In the genomic region with DNA sequence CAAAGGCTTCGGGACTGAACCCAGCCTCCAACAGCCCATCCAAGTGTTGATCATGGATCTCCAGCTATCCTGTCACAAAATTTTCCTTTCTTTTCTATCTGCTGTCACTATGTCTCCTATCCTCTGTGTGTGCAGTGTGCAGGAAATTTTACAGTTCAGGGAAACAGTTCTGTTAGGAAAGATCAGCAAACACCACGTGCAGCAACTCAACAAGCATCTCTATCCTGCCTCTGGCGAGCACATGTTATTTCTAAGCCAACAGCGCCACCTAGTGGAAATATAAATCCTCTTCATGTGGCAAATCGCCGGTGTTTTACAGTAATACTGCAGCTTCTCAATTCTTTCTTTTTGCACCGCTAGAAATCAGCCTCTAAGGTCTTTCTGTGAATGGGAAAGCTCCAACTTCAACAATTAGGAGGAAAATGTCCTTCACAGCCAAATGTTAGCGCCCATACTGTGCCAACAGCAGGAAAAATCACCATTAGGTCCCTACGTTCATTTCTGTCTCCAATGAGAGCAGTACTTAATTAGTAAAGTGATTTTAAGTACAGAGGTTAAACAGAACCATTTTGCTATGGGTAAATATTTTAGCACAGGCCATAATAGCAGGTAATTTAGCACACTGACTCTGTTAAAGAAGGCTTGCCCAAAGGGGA, we compare ENCODE assay signal across 8 cellular contexts. TPM values are rescaled to one million over a fixed set of nuclear protein-coding genes. Genes with fewer than 3 reads are reported as not detected.
DNase-seq lines count a peak whose midpoint lies in the region; ATAC-seq and TF ChIP-seq lines count a peak whose summit lies in the region.

No MANE protein-coding gene starts in this region.

- peak; percentile 65 to 81 (median 79) for TF ChIP-seq CTCF in breast epithelium (IDR thresholded peaks at IDR 0.05)

- H3K4me3 ChIP-seq in breast epithelium: no peak overlapping the region

- intact Hi-C loops in breast epithelium (cut with DNase I; ENCODE audit: low total_unique reads): loop anchor here (2.0 kb wide), 1 partner anchor 74 kb away; no protein-coding TSS in a partner anchor

- no peak overlapping the region for H3K27ac ChIP-seq in breast epithelium

- no peak for TF ChIP-seq POLR2A in breast epithelium (IDR thresholded peaks at IDR 0.05)

- no peaks in the 10 kb centered on the region for H3K27me3 ChIP-seq in breast epithelium

- peak; percentile 50 for DNase-seq in activated gamma-delta T cell treated with Interleukin-2 at 50 U/mL for 16 hours
- no peak for DNase-seq in activated gamma-delta T cell (lab: John Stamatoyannopoulos, UW)
- peak; percentile 7 to 34 for DNase-seq in NCI-H187 (lab: John Stamatoyannopoulos, UW)
- peak in 4 of 5 donors; percentile 32 to 66 (median 56) for DNase-seq in T-helper 1 cell
- no peak for DNase-seq in breast epithelium (ENCODE audit: low spot score in 2 of 2)
- peak; percentile 64 for DNase-seq in islet precursor cell
- peak; percentile 71 for DNase-seq in stimulated activated CD4-positive, alpha-beta T cell treated with anti-CD3 and anti-CD28 coated beads, Interleukin-4, amount 100 ng/mL, for 24 hours

- H3K4me1 ChIP-seq in breast epithelium: no peaks in the 10 kb centered on the region

- ATAC-seq in HG02571 (IDR thresholded peaks at IDR 0.05; ENCODE audit: unreplicated experiment): no peak

- no peaks in the 10 kb centered on the region for H3K36me3 ChIP-seq in breast epithelium

- peaks cover 4 to 8% of the 10 kb centered on the region in 2 donors for H3K9me3 ChIP-seq in breast epithelium

RNA-seq across cellular contexts. Expression of a gene that starts 21.3 kb away (rescaled TPM):
- 10 to 100 TPM; 15.7 to 48.3 (median 22.0) TPM for total RNA-seq in breast epithelium

RNA-seq across cellular contexts. Expression of a gene that starts 35.3 kb away (rescaled TPM):
- 10 to 100 TPM; 24.2 to 54.2 (median 33.1) TPM for total RNA-seq in breast epithelium

RNA-seq across cellular contexts. Expression of a gene that starts 35.8 kb away (rescaled TPM):
- total RNA-seq in breast epithelium: 1 to 10 TPM in 1 of 3 donors, under 1 TPM in 2; 0.80 to 5.6 (median 0.98) TPM

Comparison
In these comparisons a context has a peak if more than half of its experiments do, and no peak if none do; other contexts are left out.
1. DNase-seq: peak in activated gamma-delta T cell treated with Interleukin-2 at 50 U/mL for 16 hours (single experiment), NCI-H187 (2 of 2), T-helper 1 cell (4 of 5), islet precursor cell (single experiment) and stimulated activated CD4-positive, alpha-beta T cell treated with anti-CD3 and anti-CD28 coated beads, Interleukin-4, amount 100 ng/mL, for 24 hours (single experiment); none in activated gamma-delta T cell (single experiment) and breast epithelium (0 of 2).